In genomic region chr1:47984175-47984789, GRCh38 we compare ENCODE assay signal across 1 cellular context.
TF ChIP-seq lines count a peak whose summit lies in the region.

No MANE protein-coding gene starts in this region.

TF ChIP-seq in K562, 482 proteins besides CTCF, POLR2A, EP300 and RAD21:
- TF ChIP-seq DEAF1 (CRISPR knock-in tag; IDR thresholded peaks at IDR 0.05) (no peak), ZFP36 (IDR thresholded peaks at IDR 0.05; ENCODE audit: low read depth, low read length, partially characterized antibody) (no peak), JUNB (CRISPR knock-in tag; conservative IDR thresholded peaks at IDR 0.05) (no peak), ZNF263 (CRISPR knock-in tag; IDR thresholded peaks at IDR 0.05; ENCODE audit: borderline replicate concordance) (no peak), SRSF1 (IDR thresholded peaks at IDR 0.05; ENCODE audit: low read depth, low read length) (no peak), SREBF1 (IDR thresholded peaks at IDR 0.05; ENCODE audit: borderline replicate concordance, low read depth, low read length) (no peak), ZNF512 (tag; IDR thresholded peaks at IDR 0.05) (no peak), ESRRA (IDR thresholded peaks at IDR 0.05; ENCODE audit: borderline replicate concordance, low read depth) (no peak), KLF6 (CRISPR knock-in tag; IDR thresholded peaks at IDR 0.05; ENCODE audit: borderline replicate concordance) (no peak), PHF20 (IDR thresholded peaks at IDR 0.05; ENCODE audit: partially characterized antibody) (no peak), ZNF311 (CRISPR knock-in tag; IDR thresholded peaks at IDR 0.05) (no peak), GABPB2 (CRISPR knock-in tag; conservative IDR thresholded peaks at IDR 0.05) (no peak), ZNF23 (CRISPR knock-in tag; IDR thresholded peaks at IDR 0.05) (no peak)
